Comparison of ENCODE assay signal across 1 cellular context in genomic region chr1:204033321-204033720, GRCh38.
TF ChIP-seq lines count a peak whose summit lies in the region.

No MANE protein-coding gene starts in this region.

TF ChIP-seq in GM23338, 12 proteins besides CTCF, POLR2A, EP300 and RAD21 (continued from another document):
- no peak for TF ChIP-seq POLR2AphosphoS5 (IDR thresholded peaks at IDR 0.05; ENCODE audit: low read depth)
- no peak for TF ChIP-seq NANOG (IDR thresholded peaks at IDR 0.05; ENCODE audit: borderline replicate concordance)
- no peak for TF ChIP-seq ZNF462 (CRISPR knock-in tag; IDR thresholded peaks at IDR 0.05)
- TF ChIP-seq CREB1 (CRISPR knock-in tag; IDR thresholded peaks at IDR 0.05; ENCODE audit: low read depth) = no peak
- TF ChIP-seq EZH2 (IDR thresholded peaks at IDR 0.05; ENCODE audit: low read depth, unreplicated experiment) = no peak
- no peak for TF ChIP-seq ZNF331 (CRISPR knock-in tag; IDR thresholded peaks at IDR 0.05; ENCODE audit: low read depth)
